8 cellular contexts compared by ENCODE assay signal in the genomic region with DNA sequence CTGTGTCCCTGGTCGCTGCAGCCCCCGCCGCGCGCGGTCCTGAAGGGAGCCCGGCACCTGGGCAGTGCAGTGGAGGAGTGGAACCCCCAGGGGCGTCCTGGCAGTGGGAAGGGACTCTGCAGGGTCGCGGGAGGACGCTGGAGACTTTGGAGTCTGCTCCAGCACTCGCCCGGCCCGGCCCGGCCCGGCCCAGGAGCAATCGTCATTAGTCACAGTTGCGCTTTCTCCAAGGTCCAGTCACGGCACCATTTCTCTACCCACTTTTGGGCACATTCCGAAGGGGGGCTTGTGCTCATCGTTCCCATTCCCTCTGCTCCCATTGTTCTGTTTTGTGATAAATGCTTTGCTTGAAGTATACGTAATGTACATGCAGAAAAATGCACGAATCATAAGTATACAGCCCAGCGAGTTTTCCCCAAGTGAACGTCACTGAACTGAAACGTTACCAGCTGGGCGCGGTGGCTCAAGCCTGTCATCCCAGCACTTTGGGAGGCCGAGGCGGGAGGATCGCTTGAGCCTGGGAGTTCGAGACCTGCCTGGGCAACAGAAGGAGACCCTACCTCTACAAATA.
DNase-seq lines count a peak whose midpoint lies in the region; ATAC-seq and TF ChIP-seq lines count a peak whose summit lies in the region.

No MANE protein-coding gene starts in this region.

- H3K27ac ChIP-seq in DOHH2 (ENCODE audit: low read depth, low read length), result peak overlapping the region; percentile 86

- no peaks in the 10 kb centered on the region for H3K27me3 Mint-ChIP-seq in effector memory CD8-positive, alpha-beta T cell

- H3K27me3 ChIP-seq in DOHH2 (ENCODE audit: control insufficient read depth, low read length) (no peaks in the 10 kb centered on the region), mucosa of stomach (ENCODE audit: control insufficient read depth, insufficient read depth, low read length) (no peaks in the 10 kb centered on the region)

- H3K4me3 Mint-ChIP-seq in effector memory CD8-positive, alpha-beta T cell, result peak overlapping the region; percentile 84 to 85

- no peaks in the 10 kb centered on the region for H3K9me3 Mint-ChIP-seq in effector memory CD8-positive, alpha-beta T cell

- H3K9me2 ChIP-seq in DOHH2 (replicated peaks; ENCODE audit: control insufficient read depth, low read length), result no peaks in the 10 kb centered on the region

- peak; percentile 42 for ATAC-seq in effector memory CD8-positive, alpha-beta T cell (replicated peaks)
- ATAC-seq in GM21737 (IDR thresholded peaks at IDR 0.05; ENCODE audit: unreplicated experiment), result no peak

- peaks cover 31 to 32% of the 10 kb centered on the region in 2 donors for H3K4me1 Mint-ChIP-seq in effector memory CD8-positive, alpha-beta T cell (ENCODE audit: low read depth in 2 of 2)

- DNase-seq in HFF-Myc (ENCODE audit: extremely low read depth, low read depth) (no peak), RPMI8226 (peak; percentile 60), NCI-H2171 (lab: John Stamatoyannopoulos, UW) (no peak)
- no peak for DNase-seq in effector memory CD8-positive, alpha-beta T cell
- DNase-seq in NK-92 treated with Interleukin-12 subunit alpha and Interleukin-12 subunit beta, amount 100 ng/mL, for 24 hours (lab: John Stamatoyannopoulos, UW), result no peak

- peak overlapping the region; percentile 62 for H3K9ac ChIP-seq in mucosa of stomach (ENCODE audit: low read length)

- peaks cover 28% of the 10 kb centered on the region for H3K36me3 Mint-ChIP-seq in effector memory CD8-positive, alpha-beta T cell (ENCODE audit: insufficient read depth)

- peaks cover 13% of the 10 kb centered on the region for H4K20me1 ChIP-seq in DOHH2 (ENCODE audit: control insufficient read depth, insufficient read depth, low read depth, low read length)

- peaks cover 56% of the 10 kb centered on the region for H3K79me2 ChIP-seq in DOHH2 (ENCODE audit: control insufficient read depth, low read length)

- H3F3A ChIP-seq in DOHH2 (ENCODE audit: control insufficient read depth, insufficient read depth), result peaks cover 25% of the 10 kb centered on the region

- peaks cover 72% of the 10 kb centered on the region for H3K36me3 ChIP-seq in DOHH2 (ENCODE audit: control insufficient read depth, low read length)
- H3K36me3 ChIP-seq in mucosa of stomach (ENCODE audit: control insufficient read depth, insufficient read depth, low read length), result peaks cover 9% of the 10 kb centered on the region

- peak overlapping the region; percentile 83 for H3K4me3 ChIP-seq in DOHH2 (ENCODE audit: low read length)
- H3K4me3 ChIP-seq in HFF-Myc (replicated peaks; ENCODE audit: low read depth, low read length), result peak overlapping the region; percentile 74
- peak overlapping the region; percentile 15 for H3K4me3 ChIP-seq in mucosa of stomach (ENCODE audit: low read length)

- H3K4me2 ChIP-seq in DOHH2 (ENCODE audit: low read length), result peak overlapping the region; percentile 98

- H3K9me3 ChIP-seq in DOHH2 (ENCODE audit: control insufficient read depth, insufficient read depth, low read length) (no peaks in the 10 kb centered on the region), mucosa of stomach (ENCODE audit: control insufficient read depth, low read length) (no peaks in the 10 kb centered on the region)

- no peak for TF ChIP-seq CTCF in DOHH2 (IDR thresholded peaks at IDR 0.05; ENCODE audit: low read depth, low read length, poor library complexity, severe bottlenecking)
- no peak for TF ChIP-seq CTCF in HFF-Myc (IDR thresholded peaks at IDR 0.05; ENCODE audit: low read depth, low read length, missing control alignments)

- peak overlapping the region; percentile 82 to 86 for H3K27ac Mint-ChIP-seq in effector memory CD8-positive, alpha-beta T cell

- H3K4me1 ChIP-seq in DOHH2 (ENCODE audit: control insufficient read depth, low read length) (peaks cover 52% of the 10 kb centered on the region), mucosa of stomach (ENCODE audit: control insufficient read depth, insufficient read depth, low read length) (peaks cover 14% of the 10 kb centered on the region)

Comparison
In these comparisons a context has a peak if more than half of its experiments do, and no peak if none do; other contexts are left out.
1. H3K4me3 ChIP-seq: peak in every context shown above with its lines; median percentile 83 in DOHH2; 74 in HFF-Myc; 15 in mucosa of stomach.